ENCODE assay signal across 13 cellular contexts in genomic region chr17:51229889-51230288, GRCh38.
"Had no signal": no experiment of that assay in that cellular context is flagged by ENCODE, and none has a peak within 500 bp of the region (broad histone marks: within the 10 kb centered on the region; RNA-seq: fewer than 3 reads in every experiment).

No MANE protein-coding gene starts in this region.

- H3K4me3 ChIP-seq: breast epithelium, gastrocnemius medialis, heart right ventricle, prostate gland, thyroid gland had no signal

- H3K4me1 ChIP-seq: breast epithelium, gastrocnemius medialis, prostate gland had no signal

- H3K27ac ChIP-seq: breast epithelium, gastrocnemius medialis, heart right ventricle, prostate gland, thyroid gland had no signal

- ATAC-seq: gastrocnemius medialis, heart right ventricle, right cardiac atrium had no signal

- FAIRE-seq: urothelium cell line had no signal

- H3K36me3 ChIP-seq: breast epithelium, heart right ventricle, prostate gland, thyroid gland had no signal

- H3K9me3 ChIP-seq: breast epithelium, gastrocnemius medialis, prostate gland, thyroid gland had no signal

- H3K27me3 ChIP-seq: breast epithelium, gastrocnemius medialis, heart right ventricle, thyroid gland had no signal

- DNase-seq: activated naive CD4-positive, alpha-beta T cell treated with anti-CD3 and anti-CD28 coated beads for 36 hours; activated naive CD8-positive, alpha-beta T cell treated with anti-CD3 and anti-CD28 coated beads, Interleukin-2, amount 50 U/mL, for 24 hours; activated T-cell treated with anti-CD3 and anti-CD28 coated beads, Interleukin-2, amount 50 U/mL, for 1 hour; aorta; gastrocnemius medialis; heart right ventricle; occipital lobe; right cardiac atrium; T-helper 2 cell had no signal
